Comparison of ENCODE assay signal across 9 cellular contexts in genomic region chr12:50074936-50075807, GRCh38. TPM values are rescaled to one million over a fixed set of nuclear protein-coding genes. Genes with fewer than 3 reads are reported as not detected.
A peak's percentile ranks its signal among the peaks of the same experiment; 100 is the strongest.
DNase-seq lines count a peak whose midpoint lies in the region; ATAC-seq, FAIRE-seq and TF ChIP-seq lines count a peak whose summit lies in the region.
"Had no signal": no experiment of that assay in that cellular context is flagged by ENCODE, and none has a peak within 500 bp of the region (broad histone marks: within the 10 kb centered on the region; RNA-seq: fewer than 3 reads in every experiment).

No MANE protein-coding gene starts in this region.

- H3K9ac ChIP-seq in neural cell (ENCODE audit: low read length) = no peak overlapping the region

- FAIRE-seq in HTR-8/SVneo (lab: Jason Lieb, UNC) = peak; percentile 89

- H3K4me1 Mint-ChIP-seq in Caco-2 (ENCODE audit: low read depth, unreplicated experiment) = peaks cover 21% of the 10 kb centered on the region
- peaks cover 8% of the 10 kb centered on the region for H3K4me1 Mint-ChIP-seq in activated T-cell treated with anti-CD3 and anti-CD28 coated beads, Interleukin-2, amount 50 U/mL, for 24 hours (ENCODE audit: low read depth)
- peaks cover 17% of the 10 kb centered on the region for H3K4me1 Mint-ChIP-seq in stimulated activated naive CD8-positive, alpha-beta T cell treated with anti-CD3 and anti-CD28 coated beads, Interleukin-15, amount 100 ng/mL, for 72 hours

- TF ChIP-seq EP300 in neural cell (conservative IDR thresholded peaks at IDR 0.05; ENCODE audit: poor library complexity, severe bottlenecking) = no peak

- H3K4me3 Mint-ChIP-seq in Caco-2 (ENCODE audit: unreplicated experiment) = peak overlapping the region; percentile 36
- no peak overlapping the region for H3K4me3 Mint-ChIP-seq in activated T-cell treated with anti-CD3 and anti-CD28 coated beads, Interleukin-2, amount 50 U/mL, for 24 hours
- no peak overlapping the region for H3K4me3 Mint-ChIP-seq in stimulated activated naive CD8-positive, alpha-beta T cell treated with anti-CD3 and anti-CD28 coated beads, Interleukin-15, amount 100 ng/mL, for 72 hours
- H3K4me3 Mint-ChIP-seq: activated naive CD4-positive, alpha-beta T cell treated with anti-CD3 and anti-CD28 coated beads, Interleukin-2, amount 50 U/mL, for 24 hours had no signal

- H3K79me2 ChIP-seq in PC-9 (ENCODE audit: low read depth) = no peaks in the 10 kb centered on the region
- H3K79me2 ChIP-seq in neural cell (replicated peaks; ENCODE audit: insufficient read depth, low read length) = no peaks in the 10 kb centered on the region

- H3K36me3 Mint-ChIP-seq in Caco-2 (ENCODE audit: insufficient read depth, unreplicated experiment) = peaks cover 5% of the 10 kb centered on the region
- peaks cover 5% of the 10 kb centered on the region for H3K36me3 Mint-ChIP-seq in activated T-cell treated with anti-CD3 and anti-CD28 coated beads, Interleukin-2, amount 50 U/mL, for 24 hours (ENCODE audit: low read depth)
- H3K36me3 Mint-ChIP-seq: activated naive CD4-positive, alpha-beta T cell treated with anti-CD3 and anti-CD28 coated beads, Interleukin-2, amount 50 U/mL, for 24 hours had no signal

- H2AFZ ChIP-seq in PC-9 (no peak overlapping the region), neural cell (ENCODE audit: low read depth, low read length) (no peak overlapping the region)

- no peak overlapping the region for H3K27ac ChIP-seq in PC-9
- H3K27ac ChIP-seq in neural cell (ENCODE audit: low read length) = no peak overlapping the region

- no peaks in the 10 kb centered on the region for H3K9me3 ChIP-seq in Caco-2
- H3K9me3 ChIP-seq in PC-9 (ENCODE audit: insufficient read depth, low read depth) = no peaks in the 10 kb centered on the region
- no peaks in the 10 kb centered on the region for H3K9me3 ChIP-seq in neural cell (ENCODE audit: low read length)

- BruUV-seq in Caco-2 (replicated peaks; lab: Mats Ljungman, UMichigan) (no TSS peak), PC-9 (replicated peaks; lab: Mats Ljungman, UMichigan) (no TSS peak)

- DNase-seq in Caco-2 (peak; percentile 91 to 95), HTR-8/SVneo (ENCODE audit: insufficient read length, low spot score) (peak; percentile 88), PC-9 (peak; percentile 71 to 84), fibroblast of mammary gland (ENCODE audit: low read depth) (peak; percentile 80)
- peak; percentile 88 for DNase-seq in activated T-cell treated with anti-CD3 and anti-CD28 coated beads, Interleukin-2, amount 50 U/mL, for 24 hours
- peak; percentile 79 to 81 for DNase-seq in stimulated activated naive CD8-positive, alpha-beta T cell treated with anti-CD3 and anti-CD28 coated beads, Interleukin-15, amount 100 ng/mL, for 72 hours

- H3K9me3 Mint-ChIP-seq in Caco-2 (ENCODE audit: unreplicated experiment) = no peaks in the 10 kb centered on the region
- no peaks in the 10 kb centered on the region for H3K9me3 Mint-ChIP-seq in activated T-cell treated with anti-CD3 and anti-CD28 coated beads, Interleukin-2, amount 50 U/mL, for 24 hours
- no peaks in the 10 kb centered on the region for H3K9me3 Mint-ChIP-seq in stimulated activated naive CD8-positive, alpha-beta T cell treated with anti-CD3 and anti-CD28 coated beads, Interleukin-15, amount 100 ng/mL, for 72 hours
- H3K9me3 Mint-ChIP-seq: activated naive CD4-positive, alpha-beta T cell treated with anti-CD3 and anti-CD28 coated beads, Interleukin-2, amount 50 U/mL, for 24 hours had no signal

- H3K4me1 ChIP-seq in Caco-2 (peaks cover 20% of the 10 kb centered on the region), PC-9 (replicated peaks; ENCODE audit: insufficient read depth) (no peaks in the 10 kb centered on the region)

- H4K20me1 ChIP-seq in PC-9 (ENCODE audit: insufficient read depth) (no peaks in the 10 kb centered on the region), neural cell (ENCODE audit: insufficient read depth) (no peaks in the 10 kb centered on the region)

- H3K4me3 ChIP-seq in Caco-2 (ENCODE audit: low read depth, low read length) = no peak overlapping the region
- H3K4me3 ChIP-seq in PC-9 = no peak overlapping the region
- no peak overlapping the region for H3K4me3 ChIP-seq in fibroblast of mammary gland (ENCODE audit: control insufficient read depth, low read depth, low read length)
- H3K4me3 ChIP-seq in neural cell (ENCODE audit: low read length) = no peak overlapping the region

- TF ChIP-seq CTCF in Caco-2 (IDR thresholded peaks at IDR 0.05; ENCODE audit: insufficient read depth in 1 of 2, low read depth in 1 of 2, low read length in 1 of 2, severe bottlenecking in 1 of 2, unreplicated experiment in 1 of 2) = peak; percentile 95 to 97
- peak; percentile 91 for TF ChIP-seq CTCF in PC-9 (conservative IDR thresholded peaks at IDR 0.05)
- peak; percentile 86 for TF ChIP-seq CTCF in fibroblast of mammary gland (conservative IDR thresholded peaks at IDR 0.05; ENCODE audit: control insufficient read depth, insufficient read depth, low read depth, low read length)
- TF ChIP-seq CTCF in neural cell (IDR thresholded peaks at IDR 0.05; ENCODE audit: poor library complexity, severe bottlenecking) = peak; percentile 95

- no peaks in the 10 kb centered on the region for H3F3A ChIP-seq in PC-9 (ENCODE audit: insufficient read depth, low read depth)
- no peaks in the 10 kb centered on the region for H3F3A ChIP-seq in neural cell (ENCODE audit: insufficient read depth, low read length, poor library complexity, severe bottlenecking)

- peak overlapping the region; percentile 66 for H3K27ac Mint-ChIP-seq in Caco-2 (ENCODE audit: unreplicated experiment)
- peak overlapping the region; percentile 50 for H3K27ac Mint-ChIP-seq in activated T-cell treated with anti-CD3 and anti-CD28 coated beads, Interleukin-2, amount 50 U/mL, for 24 hours
- H3K27ac Mint-ChIP-seq in stimulated activated naive CD8-positive, alpha-beta T cell treated with anti-CD3 and anti-CD28 coated beads, Interleukin-15, amount 100 ng/mL, for 72 hours = peak overlapping the region in 1 of 2 donors; percentile 77
- H3K27ac Mint-ChIP-seq: activated naive CD4-positive, alpha-beta T cell treated with anti-CD3 and anti-CD28 coated beads, Interleukin-2, amount 50 U/mL, for 24 hours had no signal

- no peaks in the 10 kb centered on the region for H3K9me2 ChIP-seq in PC-9 (ENCODE audit: insufficient read depth)
- H3K9me2 ChIP-seq in neural cell (ENCODE audit: insufficient read depth, low read length) = no peaks in the 10 kb centered on the region

- H3K27me3 ChIP-seq in Caco-2 (replicated peaks; ENCODE audit: control insufficient read depth, insufficient read depth, low read length) (no peaks in the 10 kb centered on the region), PC-9 (ENCODE audit: insufficient read depth, low read depth) (no peaks in the 10 kb centered on the region), neural cell (ENCODE audit: insufficient read depth, low read depth, low read length) (no peaks in the 10 kb centered on the region)

- TF ChIP-seq RAD21 in neural cell (conservative IDR thresholded peaks at IDR 0.05) = peak; percentile 90

- H3K27me3 Mint-ChIP-seq in Caco-2 (ENCODE audit: insufficient read depth, unreplicated experiment) = no peaks in the 10 kb centered on the region
- H3K27me3 Mint-ChIP-seq in activated T-cell treated with anti-CD3 and anti-CD28 coated beads, Interleukin-2, amount 50 U/mL, for 24 hours = no peaks in the 10 kb centered on the region
- no peaks in the 10 kb centered on the region for H3K27me3 Mint-ChIP-seq in stimulated activated naive CD8-positive, alpha-beta T cell treated with anti-CD3 and anti-CD28 coated beads, Interleukin-15, amount 100 ng/mL, for 72 hours
- H3K27me3 Mint-ChIP-seq: activated naive CD4-positive, alpha-beta T cell treated with anti-CD3 and anti-CD28 coated beads, Interleukin-2, amount 50 U/mL, for 24 hours had no signal

- H3K4me2 ChIP-seq in PC-9 (no peak overlapping the region), neural cell (ENCODE audit: low read length) (no peak overlapping the region)

- H3K36me3 ChIP-seq in Caco-2 (ENCODE audit: control insufficient read depth, insufficient read depth, low read length) (no peaks in the 10 kb centered on the region), PC-9 (ENCODE audit: low read depth) (no peaks in the 10 kb centered on the region), neural cell (ENCODE audit: insufficient read depth, low read length) (no peaks in the 10 kb centered on the region)

- intact Hi-C loops in Caco-2 (cut with micrococcal nuclease; ENCODE audit: unreplicated experiment) (loop anchor here (1.0 to 2.0 kb wide), 7 partner anchors 10 to 239 kb away; partner anchors contain the start of genes CERS5 and SMARCD1), PC-9 (cut with micrococcal nuclease; ENCODE audit: unreplicated experiment) (loop anchor here (1.0 to 5.0 kb wide), 3 partner anchors 100 to 1947 kb away; no protein-coding TSS in a partner anchor)

- ATAC-seq in GM19467 (IDR thresholded peaks at IDR 0.05; ENCODE audit: unreplicated experiment) = peak; percentile 84
- peak; percentile 92 for ATAC-seq in stimulated activated naive CD8-positive, alpha-beta T cell treated with anti-CD3 and anti-CD28 coated beads, Interleukin-15, amount 100 ng/mL, for 72 hours

- POLR2A ChIA-PET in Caco-2 (lab: Charles Lee) (interaction anchor here (0.9 kb wide), 1 partner anchor 10 kb away, joined by 5 read pairs; the partner anchor contains the start of gene SMARCD1), PC-9 (lab: Charles Lee; ENCODE audit: unreplicated experiment) (no interaction called here)

- CTCF ChIA-PET in Caco-2 (lab: Charles Lee) = interaction anchor here (0.6 to 2.0 kb wide), 10 partner anchors 10 to 108 kb away, joined by 3 to 13 read pairs (median 4); partner anchors contain the start of genes CERS5, COX14 and SMARCD1
- CTCF ChIA-PET in PC-9 (lab: Charles Lee) = interaction anchor here (0.6 to 1.3 kb wide), 3 partner anchors 101 to 660 kb away, joined by 3 to 10 read pairs (median 4); no protein-coding TSS in a partner anchor

TF ChIP-seq in neural cell, 6 proteins besides CTCF, POLR2A, EP300 and RAD21:
- TF ChIP-seq TAF1 (IDR thresholded peaks at IDR 0.05; ENCODE audit: low read depth) (no peak), SMC3 (conservative IDR thresholded peaks at IDR 0.05; ENCODE audit: poor library complexity) (peak; percentile 94)

RNA-seq across cellular contexts. Expression of gene SMARCD1, which starts 10.0 kb away (rescaled TPM):
- total RNA-seq in Caco-2 (2022) = 142 and 158 TPM in 2 replicates
- 48.8 and 66.7 TPM in 2 replicates for total RNA-seq in PC-9 (2021)
- 90.9 and 117 TPM in 2 replicates for polyA plus RNA-seq in neural cell
- 158 and 204 TPM in 2 replicates for polyA minus RNA-seq in neural cell

RNA-seq across cellular contexts. Expression of gene ASIC1, which starts 17.8 kb away (rescaled TPM):
- total RNA-seq in Caco-2 (2022) (15.6 and 17.8 TPM in 2 replicates), PC-9 (2021) (3.5 and 4.5 TPM in 2 replicates)
- polyA plus RNA-seq in neural cell = 8.0 and 9.1 TPM in 2 replicates
- 18.7 and 21.5 TPM in 2 replicates for polyA minus RNA-seq in neural cell

RNA-seq across cellular contexts. Expression of gene GPD1, which starts 28.6 kb away (rescaled TPM):
- total RNA-seq in Caco-2 (2022) = 1.5 and 1.9 TPM in 2 replicates
- 0.24 and 1.0 TPM in 2 replicates for total RNA-seq in PC-9 (2021)
- 1.5 and 4.0 TPM in 2 replicates for polyA plus RNA-seq in neural cell
- polyA minus RNA-seq in neural cell = 0.58 TPM in 1 of 2 replicates, not detected in the other

RNA-seq across cellular contexts. Expression of gene COX14, which starts 36.9 kb away (rescaled TPM):
- total RNA-seq in Caco-2 (2022) (85.0 and 86.3 TPM in 2 replicates), PC-9 (2021) (53.9 and 76.1 TPM in 2 replicates)
- polyA plus RNA-seq in neural cell = 73.4 and 79.3 TPM in 2 replicates
- 15.6 and 17.0 TPM in 2 replicates for polyA minus RNA-seq in neural cell

RNA-seq across cellular contexts. Expression of gene RACGAP1, which starts 49.9 kb away (rescaled TPM):
- total RNA-seq in Caco-2 (2022) = 122 and 131 TPM in 2 replicates
- total RNA-seq in PC-9 (2021) = 108 and 112 TPM in 2 replicates
- polyA plus RNA-seq in neural cell = 16.2 and 18.3 TPM in 2 replicates
- polyA minus RNA-seq in neural cell = 16.1 and 22.6 TPM in 2 replicates
